1 cellular context compared by ENCODE assay signal in genomic region chr7:139359366-139360209, GRCh38.
A peak's percentile ranks its signal among the peaks of the same experiment; 100 is the strongest.
TF ChIP-seq lines count a peak whose summit lies in the region.

TSS of gene LUC7L2 (plus strand) at chr7:139359894. CDS start at chr7:139360262, 368 bp downstream.

TF ChIP-seq in HepG2, 621 proteins besides CTCF, POLR2A, EP300 and RAD21 (continued from another document and continues in another):
- TF ChIP-seq HNF1A (IDR thresholded peaks at IDR 0.05; ENCODE audit: low read depth), result peak; percentile 32; the same call in 1 of the 2 replicates
- peak; percentile 75; the same call in 1 of the 2 replicates for TF ChIP-seq HNF1A (CRISPR knock-in tag; IDR thresholded peaks at IDR 0.05; ENCODE audit: borderline replicate concordance)
- TF ChIP-seq, protein P1, sequence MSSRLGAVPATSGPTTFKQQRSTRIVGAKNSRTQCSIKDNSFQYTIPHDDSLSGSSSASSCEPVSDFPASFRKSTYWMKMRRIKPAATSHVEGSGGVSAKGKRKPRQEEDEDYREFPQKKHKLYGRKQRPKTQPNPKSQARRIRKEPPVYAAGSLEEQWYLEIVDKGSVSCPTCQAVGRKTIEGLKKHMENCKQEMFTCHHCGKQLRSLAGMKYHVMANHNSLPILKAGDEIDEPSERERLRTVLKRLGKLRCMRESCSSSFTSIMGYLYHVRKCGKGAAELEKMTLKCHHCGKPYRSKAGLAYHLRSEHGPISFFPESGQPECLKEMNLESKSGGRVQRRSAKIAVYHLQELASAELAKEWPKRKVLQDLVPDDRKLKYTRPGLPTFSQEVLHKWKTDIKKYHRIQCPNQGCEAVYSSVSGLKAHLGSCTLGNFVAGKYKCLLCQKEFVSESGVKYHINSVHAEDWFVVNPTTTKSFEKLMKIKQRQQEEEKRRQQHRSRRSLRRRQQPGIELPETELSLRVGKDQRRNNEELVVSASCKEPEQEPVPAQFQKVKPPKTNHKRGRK (CRISPR knock-in tag; IDR thresholded peaks at IDR 0.05), result no peak
- TF ChIP-seq ZNF615 (CRISPR knock-in tag; IDR thresholded peaks at IDR 0.05; ENCODE audit: borderline replicate concordance), result no peak
- TF ChIP-seq ZNF792 (CRISPR knock-in tag; IDR thresholded peaks at IDR 0.05), result peak; percentile 72; the same call in 1 of the 2 replicates
- TF ChIP-seq, protein P2, sequence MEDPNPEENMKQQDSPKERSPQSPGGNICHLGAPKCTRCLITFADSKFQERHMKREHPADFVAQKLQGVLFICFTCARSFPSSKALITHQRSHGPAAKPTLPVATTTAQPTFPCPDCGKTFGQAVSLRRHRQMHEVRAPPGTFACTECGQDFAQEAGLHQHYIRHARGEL (CRISPR knock-in tag; IDR thresholded peaks at IDR 0.05), result peak; percentile 75; the same call in 1 of the 2 replicates
- peak; percentile 97 for TF ChIP-seq DRAP1 (CRISPR knock-in tag; IDR thresholded peaks at IDR 0.05)
- TF ChIP-seq TFDP1 (CRISPR knock-in tag; IDR thresholded peaks at IDR 0.05; ENCODE audit: borderline replicate concordance), result peak; percentile 88
- peak; percentile 7; the same call in 1 of the 2 replicates for TF ChIP-seq ZFYVE20 (CRISPR knock-in tag; IDR thresholded peaks at IDR 0.05; ENCODE audit: borderline replicate concordance, low read depth)
- TF ChIP-seq SMAD9 (CRISPR knock-in tag; IDR thresholded peaks at IDR 0.05), result no peak
- TF ChIP-seq, protein P3, sequence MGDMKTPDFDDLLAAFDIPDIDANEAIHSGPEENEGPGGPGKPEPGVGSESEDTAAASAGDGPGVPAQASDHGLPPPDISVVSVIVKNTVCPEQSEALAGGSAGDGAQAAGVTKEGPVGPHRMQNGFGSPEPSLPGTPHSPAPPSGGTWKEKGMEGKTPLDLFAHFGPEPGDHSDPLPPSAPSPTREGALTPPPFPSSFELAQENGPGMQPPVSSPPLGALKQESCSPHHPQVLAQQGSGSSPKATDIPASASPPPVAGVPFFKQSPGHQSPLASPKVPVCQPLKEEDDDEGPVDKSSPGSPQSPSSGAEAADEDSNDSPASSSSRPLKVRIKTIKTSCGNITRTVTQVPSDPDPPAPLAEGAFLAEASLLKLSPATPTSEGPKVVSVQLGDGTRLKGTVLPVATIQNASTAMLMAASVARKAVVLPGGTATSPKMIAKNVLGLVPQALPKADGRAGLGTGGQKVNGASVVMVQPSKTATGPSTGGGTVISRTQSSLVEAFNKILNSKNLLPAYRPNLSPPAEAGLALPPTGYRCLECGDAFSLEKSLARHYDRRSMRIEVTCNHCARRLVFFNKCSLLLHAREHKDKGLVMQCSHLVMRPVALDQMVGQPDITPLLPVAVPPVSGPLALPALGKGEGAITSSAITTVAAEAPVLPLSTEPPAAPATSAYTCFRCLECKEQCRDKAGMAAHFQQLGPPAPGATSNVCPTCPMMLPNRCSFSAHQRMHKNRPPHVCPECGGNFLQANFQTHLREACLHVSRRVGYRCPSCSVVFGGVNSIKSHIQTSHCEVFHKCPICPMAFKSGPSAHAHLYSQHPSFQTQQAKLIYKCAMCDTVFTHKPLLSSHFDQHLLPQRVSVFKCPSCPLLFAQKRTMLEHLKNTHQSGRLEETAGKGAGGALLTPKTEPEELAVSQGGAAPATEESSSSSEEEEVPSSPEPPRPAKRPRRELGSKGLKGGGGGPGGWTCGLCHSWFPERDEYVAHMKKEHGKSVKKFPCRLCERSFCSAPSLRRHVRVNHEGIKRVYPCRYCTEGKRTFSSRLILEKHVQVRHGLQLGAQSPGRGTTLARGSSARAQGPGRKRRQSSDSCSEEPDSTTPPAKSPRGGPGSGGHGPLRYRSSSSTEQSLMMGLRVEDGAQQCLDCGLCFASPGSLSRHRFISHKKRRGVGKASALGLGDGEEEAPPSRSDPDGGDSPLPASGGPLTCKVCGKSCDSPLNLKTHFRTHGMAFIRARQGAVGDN (CRISPR knock-in tag; IDR thresholded peaks at IDR 0.05), result peak; percentile 88
- no peak for TF ChIP-seq KLF6 (CRISPR knock-in tag; IDR thresholded peaks at IDR 0.05)
- TF ChIP-seq JARID2 (CRISPR knock-in tag; IDR thresholded peaks at IDR 0.05; ENCODE audit: insufficient replicate concordance), result peak; percentile 66
- TF ChIP-seq, protein P4, sequence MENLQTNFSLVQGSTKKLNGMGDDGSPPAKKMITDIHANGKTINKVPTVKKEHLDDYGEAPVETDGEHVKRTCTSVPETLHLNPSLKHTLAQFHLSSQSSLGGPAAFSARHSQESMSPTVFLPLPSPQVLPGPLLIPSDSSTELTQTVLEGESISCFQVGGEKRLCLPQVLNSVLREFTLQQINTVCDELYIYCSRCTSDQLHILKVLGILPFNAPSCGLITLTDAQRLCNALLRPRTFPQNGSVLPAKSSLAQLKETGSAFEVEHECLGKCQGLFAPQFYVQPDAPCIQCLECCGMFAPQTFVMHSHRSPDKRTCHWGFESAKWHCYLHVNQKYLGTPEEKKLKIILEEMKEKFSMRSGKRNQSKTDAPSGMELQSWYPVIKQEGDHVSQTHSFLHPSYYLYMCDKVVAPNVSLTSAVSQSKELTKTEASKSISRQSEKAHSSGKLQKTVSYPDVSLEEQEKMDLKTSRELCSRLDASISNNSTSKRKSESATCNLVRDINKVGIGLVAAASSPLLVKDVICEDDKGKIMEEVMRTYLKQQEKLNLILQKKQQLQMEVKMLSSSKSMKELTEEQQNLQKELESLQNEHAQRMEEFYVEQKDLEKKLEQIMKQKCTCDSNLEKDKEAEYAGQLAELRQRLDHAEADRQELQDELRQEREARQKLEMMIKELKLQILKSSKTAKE (CRISPR knock-in tag; IDR thresholded peaks at IDR 0.05; ENCODE audit: borderline replicate concordance), result peak; percentile 81
- no peak for TF ChIP-seq ZNF224 (CRISPR knock-in tag; IDR thresholded peaks at IDR 0.05)
- TF ChIP-seq HOXA7 (CRISPR knock-in tag; IDR thresholded peaks at IDR 0.05), result 0 out of 2 replicates have a peak, but pooled peaks have one; percentile 51
- TF ChIP-seq ZNF780A (CRISPR knock-in tag; IDR thresholded peaks at IDR 0.05), result peak; percentile 94; the same call in 1 of the 2 replicates
- TF ChIP-seq HOXA9 (CRISPR knock-in tag; IDR thresholded peaks at IDR 0.05; ENCODE audit: borderline replicate concordance), result peak; percentile 94
- TF ChIP-seq PAXIP1 (CRISPR knock-in tag; conservative IDR thresholded peaks at IDR 0.05), result peak; percentile 50
- TF ChIP-seq, protein P5, sequence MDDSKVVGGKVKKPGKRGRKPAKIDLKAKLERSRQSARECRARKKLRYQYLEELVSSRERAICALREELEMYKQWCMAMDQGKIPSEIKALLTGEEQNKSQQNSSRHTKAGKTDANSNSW (CRISPR knock-in tag; IDR thresholded peaks at IDR 0.05; ENCODE audit: borderline replicate concordance), result 0 out of 2 replicates have a peak, but pooled peaks have one; percentile 8
- 0 out of 2 replicates have a peak, but pooled peaks have one; percentile 10 for TF ChIP-seq FOXK1 (CRISPR knock-in tag; IDR thresholded peaks at IDR 0.05; ENCODE audit: borderline replicate concordance, low read depth)
- peak; percentile 52 for TF ChIP-seq GFI1 (CRISPR knock-in tag; IDR thresholded peaks at IDR 0.05; ENCODE audit: borderline replicate concordance)
- TF ChIP-seq NFE2L2 (IDR thresholded peaks at IDR 0.05; ENCODE audit: low read length), result no peak
- peak; percentile 90 for TF ChIP-seq SAP130 (CRISPR knock-in tag; IDR thresholded peaks at IDR 0.05; ENCODE audit: low read depth)
- no peak for TF ChIP-seq ZNF549 (CRISPR knock-in tag; IDR thresholded peaks at IDR 0.05)
- peak; percentile 91 for TF ChIP-seq ZFP90 (CRISPR knock-in tag; IDR thresholded peaks at IDR 0.05; ENCODE audit: borderline replicate concordance)
- TF ChIP-seq ZNF563 (CRISPR knock-in tag; IDR thresholded peaks at IDR 0.05), result no peak; the same call in 1 of the 2 replicates
- no peak for TF ChIP-seq SIX1 (CRISPR knock-in tag; IDR thresholded peaks at IDR 0.05; ENCODE audit: borderline replicate concordance)
- no peak for TF ChIP-seq MIER2 (CRISPR knock-in tag; IDR thresholded peaks at IDR 0.05)
- TF ChIP-seq, protein P6, sequence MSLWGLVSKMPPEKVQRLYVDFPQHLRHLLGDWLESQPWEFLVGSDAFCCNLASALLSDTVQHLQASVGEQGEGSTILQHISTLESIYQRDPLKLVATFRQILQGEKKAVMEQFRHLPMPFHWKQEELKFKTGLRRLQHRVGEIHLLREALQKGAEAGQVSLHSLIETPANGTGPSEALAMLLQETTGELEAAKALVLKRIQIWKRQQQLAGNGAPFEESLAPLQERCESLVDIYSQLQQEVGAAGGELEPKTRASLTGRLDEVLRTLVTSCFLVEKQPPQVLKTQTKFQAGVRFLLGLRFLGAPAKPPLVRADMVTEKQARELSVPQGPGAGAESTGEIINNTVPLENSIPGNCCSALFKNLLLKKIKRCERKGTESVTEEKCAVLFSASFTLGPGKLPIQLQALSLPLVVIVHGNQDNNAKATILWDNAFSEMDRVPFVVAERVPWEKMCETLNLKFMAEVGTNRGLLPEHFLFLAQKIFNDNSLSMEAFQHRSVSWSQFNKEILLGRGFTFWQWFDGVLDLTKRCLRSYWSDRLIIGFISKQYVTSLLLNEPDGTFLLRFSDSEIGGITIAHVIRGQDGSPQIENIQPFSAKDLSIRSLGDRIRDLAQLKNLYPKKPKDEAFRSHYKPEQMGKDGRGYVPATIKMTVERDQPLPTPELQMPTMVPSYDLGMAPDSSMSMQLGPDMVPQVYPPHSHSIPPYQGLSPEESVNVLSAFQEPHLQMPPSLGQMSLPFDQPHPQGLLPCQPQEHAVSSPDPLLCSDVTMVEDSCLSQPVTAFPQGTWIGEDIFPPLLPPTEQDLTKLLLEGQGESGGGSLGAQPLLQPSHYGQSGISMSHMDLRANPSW (CRISPR knock-in tag; IDR thresholded peaks at IDR 0.05; ENCODE audit: borderline replicate concordance), result peak; percentile 71; the same call in 1 of the 2 replicates
- TF ChIP-seq, protein P7, sequence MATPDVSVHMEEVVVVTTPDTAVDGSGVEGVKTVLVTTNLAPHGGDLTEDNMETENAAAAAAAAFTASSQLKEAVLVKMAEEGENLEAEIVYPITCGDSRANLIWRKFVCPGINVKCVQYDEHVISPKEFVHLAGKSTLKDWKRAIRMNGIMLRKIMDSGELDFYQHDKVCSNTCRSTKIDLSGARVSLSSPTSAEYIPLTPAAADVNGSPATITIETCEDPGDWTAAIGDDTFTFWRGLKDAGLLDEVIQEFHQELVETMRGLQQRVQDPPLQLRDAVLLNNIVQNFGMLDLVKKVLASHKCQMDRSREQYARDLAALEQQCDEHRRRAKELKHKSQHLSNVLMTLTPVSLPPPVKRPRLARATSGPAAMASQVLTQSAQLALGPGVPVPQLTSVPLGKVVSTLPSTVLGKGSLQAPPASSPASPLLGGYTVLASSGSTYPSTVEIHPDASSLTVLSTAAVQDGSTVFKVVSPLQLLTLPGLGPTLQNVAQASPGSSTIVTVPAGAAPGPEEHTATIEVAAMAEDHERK (CRISPR knock-in tag; IDR thresholded peaks at IDR 0.05; ENCODE audit: low read depth), result peak; percentile 94
- TF ChIP-seq ZNF234 (CRISPR knock-in tag; conservative IDR thresholded peaks at IDR 0.05), result 0 out of 2 replicates have a peak, but pooled peaks have one; percentile 23
- peak; percentile 81 for TF ChIP-seq ZNF670 (CRISPR knock-in tag; IDR thresholded peaks at IDR 0.05; ENCODE audit: borderline replicate concordance)
